Comparison of ENCODE assay signal across 8 cellular contexts in the genomic region with DNA sequence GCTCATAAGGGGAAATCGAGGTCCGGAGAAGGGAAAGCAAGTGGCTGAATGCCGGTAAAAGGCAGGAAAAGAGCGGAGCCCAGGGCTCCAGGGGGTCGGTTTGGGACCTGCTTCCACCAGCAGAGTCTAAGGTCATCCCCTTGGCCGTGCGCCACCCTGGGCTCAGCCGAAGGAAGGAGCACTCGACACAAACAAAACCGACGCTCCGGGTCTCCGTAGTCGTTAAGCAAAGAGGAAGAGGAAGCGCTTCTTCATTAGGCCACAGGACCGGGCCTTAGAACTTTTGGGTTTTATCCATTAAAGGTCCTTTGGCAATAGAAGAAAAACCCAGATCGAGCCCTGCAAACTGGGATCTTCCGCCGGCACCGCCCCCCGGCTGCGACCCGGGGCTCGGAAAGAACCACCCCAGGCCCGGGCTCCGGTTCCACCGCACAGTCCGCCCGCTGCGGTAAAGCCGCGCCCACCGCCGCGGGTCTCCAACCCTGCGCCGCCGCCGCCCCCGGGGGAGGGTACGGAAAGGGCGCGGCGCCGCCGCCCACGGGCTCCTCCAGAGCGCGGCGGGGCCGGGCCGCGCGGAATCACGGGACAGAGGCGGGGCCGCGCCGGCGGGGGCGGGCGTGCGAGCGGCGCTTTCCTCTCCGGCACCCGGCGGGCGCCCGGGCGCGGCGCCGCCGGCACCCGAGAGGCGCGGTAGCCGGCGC. TPM values are rescaled to one million over a fixed set of nuclear protein-coding genes. Genes with fewer than 3 reads are reported as not detected.
A peak's percentile ranks its signal among the peaks of the same experiment; 100 is the strongest.
DNase-seq lines count a peak whose midpoint lies in the region; ATAC-seq and TF ChIP-seq lines count a peak whose summit lies in the region.

Gene TTL, plus strand, starts transcription at position 629 of the 701 bp plus-strand sequence. CDS start 189 bp downstream, outside the sequence.

- H3K36me3 Mint-ChIP-seq in chondrocyte (ENCODE audit: low read depth): peaks cover 3% of the 10 kb centered on the region

- peak within 1 kb of the TSS; percentile 95 for H3K4me3 Mint-ChIP-seq in chondrocyte (ENCODE audit: unreplicated experiment)

- no peaks in the 10 kb centered on the region for H3K27me3 Mint-ChIP-seq in chondrocyte (ENCODE audit: low read depth)

- peak; percentile 78 for ATAC-seq in HG02970 (IDR thresholded peaks at IDR 0.05; ENCODE audit: low FRiP score, unreplicated experiment)

- H3K27ac Mint-ChIP-seq in chondrocyte (ENCODE audit: unreplicated experiment): peak within 1 kb of the TSS; percentile 92

- H3K4me1 Mint-ChIP-seq in chondrocyte (ENCODE audit: low read depth): peaks cover 34% of the 10 kb centered on the region

- no peak for TF ChIP-seq CTCF in chondrocyte (IDR thresholded peaks at IDR 0.05)

- DNase-seq in SIG-M5 treated with dmso at 0.1 percent for 504 hours (lab: John Stamatoyannopoulos, UW; ENCODE audit: unreplicated experiment) (peak; percentile 76), SIG-M5 (lab: John Stamatoyannopoulos, UW) (no peak), NCI-H2171 treated with DMSO at 0.1 percent for 48 hours (lab: John Stamatoyannopoulos, UW) (peak; percentile 71), chondrocyte (ENCODE audit: low spot score) (no peak), kidney glomerular epithelial cell (lab: John Stamatoyannopoulos, UW) (peak; percentile 60)
- peak; percentile 83 for DNase-seq in activated CD4-positive, CD25-positive, alpha-beta regulatory T cell treated with anti-CD3 and anti-CD28 coated beads, Interleukin-2, amount 50 U/mL, for 72 hours
- peak; percentile 84 for DNase-seq in stimulated activated CD4-positive, alpha-beta T cell treated with anti-CD3 and anti-CD28 coated beads, Interleukin-15, amount 100 ng/mL, for 24 hours

- no peaks in the 10 kb centered on the region for H3K9me3 Mint-ChIP-seq in chondrocyte (ENCODE audit: low read depth)

RNA-seq across cellular contexts. Expression of gene TTL, which starts in this region (rescaled TPM):
- 67.9 to 82.6 TPM (median 68.8 TPM) in 3 replicates for total RNA-seq in chondrocyte

Comparison
In these comparisons a context has a peak if more than half of its experiments do, and no peak if none do; other contexts are left out.
1. DNase-seq: peak in SIG-M5 treated with dmso at 0.1 percent for 504 hours (single experiment), NCI-H2171 treated with DMSO at 0.1 percent for 48 hours (single experiment), activated CD4-positive, CD25-positive, alpha-beta regulatory T cell treated with anti-CD3 and anti-CD28 coated beads, Interleukin-2, amount 50 U/mL, for 72 hours (single experiment), kidney glomerular epithelial cell (single experiment) and stimulated activated CD4-positive, alpha-beta T cell treated with anti-CD3 and anti-CD28 coated beads, Interleukin-15, amount 100 ng/mL, for 24 hours (single experiment); none in SIG-M5 (single experiment) and chondrocyte (single experiment).